Comparison of ENCODE assay signal across 22 cellular contexts in genomic region chr20:32687180-32687532, GRCh38. TPM values are rescaled to one million over a fixed set of nuclear protein-coding genes. Genes with fewer than 3 reads are reported as not detected.
DNase-seq lines count a peak whose midpoint lies in the region; ATAC-seq, FAIRE-seq and TF ChIP-seq lines count a peak whose summit lies in the region.
"Had no signal": no experiment of that assay in that cellular context is flagged by ENCODE, and none has a peak within 500 bp of the region (broad histone marks: within the 10 kb centered on the region; RNA-seq: fewer than 3 reads in every experiment).

No MANE protein-coding gene starts in this region.

- H3K9me3 ChIP-seq in A549 (no peaks in the 10 kb centered on the region), H1 (ENCODE audit: insufficient read depth in 2 of 2, low read depth in 1 of 2, low read length in 1 of 2) (no peaks in the 10 kb centered on the region)
- peaks cover 0 to 4% (median 0%) of the 10 kb centered on the region in 11 experiments; a peak in 1 of 22 replicates for H3K9me3 ChIP-seq in BLaER1 treated with 17β-estradiol and CSF1 and Interleukin-3, amounts not matched to agents 10 nM and 100 nM (replicated peaks in 1 of 11)

- peaks cover 8% of the 10 kb centered on the region for H3K4me1 Mint-ChIP-seq in T-helper 2 cell treated with Interferon-gamma antibody and Interleukin-4, amounts not matched to agents 5 μg/mL and 100 μg/mL, for 36 hours (ENCODE audit: low read depth)
- H3K4me1 Mint-ChIP-seq: B cell; CD4-positive, alpha-beta memory T cell; CD8-positive, alpha-beta memory T cell had no signal

- H3K4me3 ChIP-seq in A549 = no peak overlapping the region
- no peak overlapping the region for H3K4me3 ChIP-seq in BLaER1 treated with 17β-estradiol and CSF1 and Interleukin-3, amounts not matched to agents 10 nM and 100 nM
- H3K4me3 ChIP-seq in H1 (ENCODE audit: extremely low read depth in 1 of 4, insufficient read depth in 2 of 4, low read depth in 3 of 4, low read length in 4 of 4) = no peak overlapping the region

- no peaks in the 10 kb centered on the region for H3K79me1 ChIP-seq in H1 (ENCODE audit: low read depth, low read length)

- H3K18ac ChIP-seq in H1 (ENCODE audit: extremely low read depth, low read length) = no peak overlapping the region

- H3K9ac ChIP-seq in BLaER1 treated with 17β-estradiol and CSF1 and Interleukin-3, amounts not matched to agents 10 nM and 100 nM = no peak overlapping the region
- H3K9ac ChIP-seq in H1 (replicated peaks in 1 of 4; ENCODE audit: extremely low read depth in 1 of 4, low read depth in 3 of 4, low read length in 3 of 4) = no peak overlapping the region

- H3K36me3 Mint-ChIP-seq in T-helper 2 cell treated with Interferon-gamma antibody and Interleukin-4, amounts not matched to agents 5 μg/mL and 100 μg/mL, for 36 hours (ENCODE audit: low read depth) = no peaks in the 10 kb centered on the region

- no peak overlapping the region for H3K56ac ChIP-seq in H1 (replicated peaks; ENCODE audit: insufficient read length, low read depth, low read length)

- H4K5ac ChIP-seq in H1 (ENCODE audit: insufficient read length, low read depth, low read length) = no peak overlapping the region

- no peaks in the 10 kb centered on the region for H3K27me3 ChIP-seq in BLaER1 treated with 17β-estradiol and CSF1 and Interleukin-3, amounts not matched to agents 10 nM and 100 nM
- H3K27me3 ChIP-seq in H1 (replicated peaks in 1 of 4; ENCODE audit: control insufficient read depth in 3 of 4, extremely low read depth in 1 of 4, insufficient read depth in 3 of 4, low read length in 3 of 4) = no peaks in the 10 kb centered on the region

- H4K8ac ChIP-seq in H1 (ENCODE audit: extremely low read depth, insufficient read depth, low read length) = no peak overlapping the region

- CTCF ChIA-PET in A549 (lab: Yijun Ruan, JAX) (interaction anchor here (2.4 to 27.5 kb wide), 2 partner anchors 13 to 90 kb away, joined by 11 to 396 read pairs; partner anchors contain the start of gene C20orf203), H1 (lab: Charles Lee; ENCODE audit: partially characterized antibody) (interaction anchor here (0.8 to 1.8 kb wide), 3 partner anchors 10 to 92 kb away, joined by 4 to 9 read pairs (median 6); partner anchors contain the start of gene C20orf203)

- no peaks in the 10 kb centered on the region for H3K27me3 Mint-ChIP-seq in T-helper 2 cell treated with Interferon-gamma antibody and Interleukin-4, amounts not matched to agents 5 μg/mL and 100 μg/mL, for 36 hours (ENCODE audit: low read depth)
- H3K27me3 Mint-ChIP-seq: B cell; CD4-positive, alpha-beta memory T cell; CD4-positive, CD25-positive, alpha-beta regulatory T cell; CD8-positive, alpha-beta memory T cell had no signal

- DNase-seq in A549 (ENCODE audit: low read depth in 1 of 2, low spot score in 1 of 2) (no peak), H1 (ENCODE audit: low read depth in 1 of 2, low spot score in 2 of 2) (no peak), DMS79 (lab: John Stamatoyannopoulos, UW) (no peak)
- DNase-seq in T-helper 2 cell treated with Interferon-gamma antibody and Interleukin-4, amounts not matched to agents 5 μg/mL and 100 μg/mL, for 36 hours (ENCODE audit: low spot score) = no peak
- DNase-seq: 8988T; AML-193; CD4-positive, alpha-beta memory T cell; CD4-positive, CD25-positive, alpha-beta regulatory T cell; CD8-positive, alpha-beta memory T cell; COR-L47; DMS 273 treated with DMSO at 0.1 percent for 48 hours; DMS153; DMS53; DMS79 treated with DMSO at 0.1 percent for 48 hours; GF-D8 had no signal

- TF ChIP-seq POLR2A in A549 (IDR thresholded peaks at IDR 0.05; ENCODE audit: low read length) = no peak
- no peak for TF ChIP-seq POLR2A in H1 (IDR thresholded peaks at IDR 0.05; ENCODE audit: control extremely low read depth in 1 of 2, low read depth in 2 of 2, low read length in 2 of 2)

- H3K36me3 ChIP-seq in BLaER1 treated with 17β-estradiol and CSF1 and Interleukin-3, amounts not matched to agents 10 nM and 100 nM = peaks cover 0 to 10% (median 0%) of the 10 kb centered on the region in 11 experiments; a peak in 3 of 22 replicates
- H3K36me3 ChIP-seq in H1 (ENCODE audit: control insufficient read depth in 2 of 4, insufficient read depth in 4 of 4, low read length in 3 of 4) = no peaks in the 10 kb centered on the region

- no peak overlapping the region for H3K4me2 ChIP-seq in A549
- peak overlapping the region in 6 of 11 experiments; percentile 12 to 97 (median 72); a peak in 9 of 22 replicates for H3K4me2 ChIP-seq in BLaER1 treated with 17β-estradiol and CSF1 and Interleukin-3, amounts not matched to agents 10 nM and 100 nM
- H3K4me2 ChIP-seq in H1 (ENCODE audit: insufficient read depth in 1 of 2, low read depth in 2 of 2, low read length in 2 of 2) = no peak overlapping the region

- 78% methylated on average over 9 of the region's 9 CpGs for WGBS in A549 (ENCODE audit: missing lambda C conversion rate)
- WGBS in H1 (ENCODE audit: extremely low coverage in 1 of 2, insufficient coverage in 1 of 2, insufficient read length in 1 of 2, insufficient replicate concordance in 2 of 2, low coverage in 1 of 2, low lambda C conversion rate in 2 of 2, missing lambda C conversion rate in 1 of 2), 2 experiments = 93% methylated on average over 9 of the region's 9 CpGs; no CpG with 5 or more reads in 1 of the 2 experiments

- TF ChIP-seq EP300 in A549 (IDR thresholded peaks at IDR 0.05) (no peak), H1 (IDR thresholded peaks at IDR 0.05; ENCODE audit: borderline replicate concordance in 1 of 2, low read depth in 2 of 2, low read length in 2 of 2) (no peak)

- TF ChIP-seq RAD21 in A549 (conservative IDR thresholded peaks at IDR 0.05 in 1 of 2, IDR thresholded peaks at IDR 0.05 in 1 of 2) (no peak), H1 (IDR thresholded peaks at IDR 0.05 in 1 of 2, conservative IDR thresholded peaks at IDR 0.05 in 1 of 2; ENCODE audit: low read depth in 2 of 2, low read length in 2 of 2) (no peak)

- H3K27ac ChIP-seq in A549 = no peak overlapping the region
- peak overlapping the region in 7 of 11 experiments; percentile 79 to 90 (median 88); a peak in 9 of 22 replicates for H3K27ac ChIP-seq in BLaER1 treated with 17β-estradiol and CSF1 and Interleukin-3, amounts not matched to agents 10 nM and 100 nM
- no peak overlapping the region for H3K27ac ChIP-seq in H1 (ENCODE audit: low read depth, low read length)

- H3K4me1 ChIP-seq in A549 = 0 out of 3 replicates have a peak, but pooled peaks cover 7% of the 10 kb centered on the region
- peaks cover 27 to 74% (median 64%) of the 10 kb centered on the region in 10 experiments for H3K4me1 ChIP-seq in BLaER1 treated with 17β-estradiol and CSF1 and Interleukin-3, amounts not matched to agents 10 nM and 100 nM
- peaks cover 0 to 2% (median 0%) of the 10 kb centered on the region in 4 experiments; a peak in 1 of 7 replicates for H3K4me1 ChIP-seq in H1 (replicated peaks in 1 of 4; ENCODE audit: control insufficient read depth in 3 of 4, insufficient read depth in 4 of 4, low read length in 3 of 4)

- FAIRE-seq in A549 (lab: Jason Lieb, UNC) (no peak), H1 (lab: Jason Lieb, UNC) (no peak)
- FAIRE-seq: A204.1, G401.6, GM12891 had no signal

- TF ChIP-seq CTCF in A549 (IDR thresholded peaks at IDR 0.05) (no peak), H1 (IDR thresholded peaks at IDR 0.05; ENCODE audit: control extremely low read depth in 1 of 3, insufficient read depth in 1 of 3, low read depth in 1 of 3, low read length in 3 of 3) (no peak)

- no peak overlapping the region for H3K14ac ChIP-seq in H1 (ENCODE audit: insufficient read length)

- H3K23ac ChIP-seq in H1 (ENCODE audit: insufficient read length) = no peak overlapping the region

- no peak for ATAC-seq in A549
- ATAC-seq in GM18907 (IDR thresholded peaks at IDR 0.05; ENCODE audit: unreplicated experiment) = no peak

- H3K4ac ChIP-seq in H1 (replicated peaks; ENCODE audit: insufficient read length, low read depth, low read length) = no peak overlapping the region

- H2BK5ac ChIP-seq in H1 (ENCODE audit: low read depth, low read length) = no peak overlapping the region

- no peak overlapping the region for H3K27ac Mint-ChIP-seq in T-helper 2 cell treated with Interferon-gamma antibody and Interleukin-4, amounts not matched to agents 5 μg/mL and 100 μg/mL, for 36 hours
- H3K27ac Mint-ChIP-seq: B cell; CD14-positive monocyte; CD4-positive, alpha-beta memory T cell had no signal

- H3K9me3 Mint-ChIP-seq in T-helper 2 cell treated with Interferon-gamma antibody and Interleukin-4, amounts not matched to agents 5 μg/mL and 100 μg/mL, for 36 hours = no peaks in the 10 kb centered on the region
- H3K9me3 Mint-ChIP-seq: CD4-positive, alpha-beta memory T cell; CD4-positive, CD25-positive, alpha-beta regulatory T cell; CD8-positive, alpha-beta memory T cell had no signal

- H4K91ac ChIP-seq in H1 (replicated peaks; ENCODE audit: insufficient read length, low read length) = no peak overlapping the region

- no peak overlapping the region for H2BK15ac ChIP-seq in H1 (ENCODE audit: low read length)

- H2AFZ ChIP-seq in H1 (ENCODE audit: low read length) = no peak overlapping the region

- no peaks in the 10 kb centered on the region for H4K20me1 ChIP-seq in BLaER1 treated with 17β-estradiol and CSF1 and Interleukin-3, amounts not matched to agents 10 nM and 100 nM
- no peaks in the 10 kb centered on the region for H4K20me1 ChIP-seq in H1 (replicated peaks in 1 of 2; ENCODE audit: control insufficient read depth in 1 of 2, insufficient read depth in 2 of 2, low read length in 2 of 2)

- H2AK5ac ChIP-seq in H1 (ENCODE audit: low read depth, low read length) = 0 out of 2 replicates have a peak overlapping the region, but pooled peaks have one; percentile 16

- POLR2A ChIA-PET in A549 (lab: Yijun Ruan, JAX) = no interaction called here
- POLR2A ChIA-PET in H1 (lab: Charles Lee; ENCODE audit: partially characterized antibody) = interaction anchor here (2.2 kb wide), 1 partner anchor 123 kb away, joined by 5 read pairs; no protein-coding TSS in a partner anchor

- H2BK12ac ChIP-seq in H1 (ENCODE audit: low read depth, low read length) = no peak overlapping the region

- H2BK20ac ChIP-seq in H1 (ENCODE audit: low read length) = no peak overlapping the region

- H3K4me3 Mint-ChIP-seq in T-helper 2 cell treated with Interferon-gamma antibody and Interleukin-4, amounts not matched to agents 5 μg/mL and 100 μg/mL, for 36 hours = no peak overlapping the region
- H3K4me3 Mint-ChIP-seq: B cell; CD14-positive monocyte; CD4-positive, alpha-beta memory T cell; CD4-positive, CD25-positive, alpha-beta regulatory T cell; CD8-positive, alpha-beta memory T cell had no signal

- H2BK120ac ChIP-seq in H1 (replicated peaks; ENCODE audit: low read depth, low read length) = no peak overlapping the region

- H3K23me2 ChIP-seq in H1 (ENCODE audit: low read depth, low read length) = no peaks in the 10 kb centered on the region

- H3K79me2 ChIP-seq in H1 (ENCODE audit: control insufficient read depth in 1 of 2, insufficient read depth in 2 of 2, low read length in 2 of 2) = no peaks in the 10 kb centered on the region

RNA-seq across cellular contexts. Expression of gene C20orf203, which starts 13.4 kb away (rescaled TPM):
- polyA plus RNA-seq in A549 (2011; rRNA removed) (0.01 TPM in 1 of 2 replicates, not detected in the other), A549 (2017; fragmentation: RNase III; extraction: RNeasy Plus Mini Kit Qiagen cat#74134 plus additional on column Dnase treatment) (not detected in 3 replicates), H1 (2011; rRNA removed) (0.03 and 0.08 TPM in 2 replicates)
- not detected in 2 replicates for polyA plus RNA-seq in A549 (2012; cell fraction: cytosol; rRNA removed)
- polyA plus RNA-seq in A549 (2012; cell fraction: nucleus; rRNA removed) = 0.02 TPM in 1 of 2 replicates, not detected in the other
- 0.05 and 0.08 TPM in 2 replicates for polyA minus RNA-seq in A549 (2011; rRNA and poly(A)+ RNA removed)
- not detected in 2 replicates for total RNA-seq in H1 (2021; fragmentation: NEBNext Ultra II Directional; extraction: Animal tissue kit (Norgen Biotek cat#: 25700))
- polyA plus RNA-seq in H1 (2011; cell fraction: cytosol; rRNA removed) = 0.06 TPM
- 0.26 TPM for polyA plus RNA-seq in H1 (2011; cell fraction: nucleus; rRNA removed)
- polyA plus RNA-seq in H1 (2012, experiment 1 of 2) = 0.06 to 0.12 TPM in 2 of 4 replicates, not detected in the others
- polyA plus RNA-seq in H1 (2012, experiment 2 of 2) = not detected
- polyA plus RNA-seq in H1 (2013, experiment 1 of 2) = 0.08 TPM
- 0.02 TPM for polyA plus RNA-seq in H1 (2013, experiment 2 of 2)
- polyA minus RNA-seq in H1 (2011; rRNA and poly(A)+ RNA removed) = 0.06 and 0.22 TPM in 2 replicates
- not detected for polyA minus RNA-seq in H1 (2011; cell fraction: cytosol; rRNA and poly(A)+ RNA removed)
- polyA minus RNA-seq in H1 (2011; cell fraction: nucleus; rRNA and poly(A)+ RNA removed) = 0.40 TPM
- total RNA-seq: CD8-positive, alpha-beta memory T cell had no signal
- polyA plus RNA-seq: CD14-positive monocyte; CD4-positive, alpha-beta memory T cell; CD8-positive, alpha-beta memory T cell had no signal

RNA-seq across cellular contexts. Expression of gene COMMD7, which starts 56.1 kb away (rescaled TPM):
- polyA plus RNA-seq in A549 (2011; rRNA removed) (74.1 and 86.3 TPM in 2 replicates), A549 (2017; fragmentation: RNase III; extraction: RNeasy Plus Mini Kit Qiagen cat#74134 plus additional on column Dnase treatment) (50.6 to 55.7 TPM (median 53.3 TPM) in 3 replicates), H1 (2011; rRNA removed) (39.4 and 39.8 TPM in 2 replicates)
- polyA plus RNA-seq in A549 (2012; cell fraction: cytosol; rRNA removed) = 41.4 and 51.8 TPM in 2 replicates
- polyA plus RNA-seq in A549 (2012; cell fraction: nucleus; rRNA removed) = 22.3 and 28.8 TPM in 2 replicates
- 22.5 and 28.8 TPM in 2 replicates for polyA minus RNA-seq in A549 (2011; rRNA and poly(A)+ RNA removed)
- 48.8 and 48.9 TPM in 2 replicates for total RNA-seq in H1 (2021; fragmentation: NEBNext Ultra II Directional; extraction: Animal tissue kit (Norgen Biotek cat#: 25700))
- polyA plus RNA-seq in H1 (2011; cell fraction: cytosol; rRNA removed) = 41.8 TPM
- polyA plus RNA-seq in H1 (2011; cell fraction: nucleus; rRNA removed) = 37.4 TPM
- 37.7 to 43.8 TPM (median 39.0 TPM) in 4 replicates for polyA plus RNA-seq in H1 (2012, experiment 1 of 2)
- polyA plus RNA-seq in H1 (2012, experiment 2 of 2) = 51.1 TPM
- 50.4 TPM for polyA plus RNA-seq in H1 (2013, experiment 1 of 2)
- 48.5 TPM for polyA plus RNA-seq in H1 (2013, experiment 2 of 2)
- polyA minus RNA-seq in H1 (2011; rRNA and poly(A)+ RNA removed) = 26.8 and 28.1 TPM in 2 replicates
- polyA minus RNA-seq in H1 (2011; cell fraction: cytosol; rRNA and poly(A)+ RNA removed) = 16.2 TPM
- 27.2 TPM for polyA minus RNA-seq in H1 (2011; cell fraction: nucleus; rRNA and poly(A)+ RNA removed)

Comparison
In these comparisons a context has a peak if more than half of its experiments do, and no peak if none do; other contexts are left out.
1. H3K27ac ChIP-seq: peak in BLaER1 treated with 17β-estradiol and CSF1 and Interleukin-3, amounts not matched to agents 10 nM and 100 nM (7 of 11); none in A549 (0 of 2) and H1 (single experiment).
2. H3K4me2 ChIP-seq: peak in BLaER1 treated with 17β-estradiol and CSF1 and Interleukin-3, amounts not matched to agents 10 nM and 100 nM (6 of 11); none in A549 (single experiment) and H1 (0 of 2).